ENCODE assay signal across 8 cellular contexts in the genomic region with DNA sequence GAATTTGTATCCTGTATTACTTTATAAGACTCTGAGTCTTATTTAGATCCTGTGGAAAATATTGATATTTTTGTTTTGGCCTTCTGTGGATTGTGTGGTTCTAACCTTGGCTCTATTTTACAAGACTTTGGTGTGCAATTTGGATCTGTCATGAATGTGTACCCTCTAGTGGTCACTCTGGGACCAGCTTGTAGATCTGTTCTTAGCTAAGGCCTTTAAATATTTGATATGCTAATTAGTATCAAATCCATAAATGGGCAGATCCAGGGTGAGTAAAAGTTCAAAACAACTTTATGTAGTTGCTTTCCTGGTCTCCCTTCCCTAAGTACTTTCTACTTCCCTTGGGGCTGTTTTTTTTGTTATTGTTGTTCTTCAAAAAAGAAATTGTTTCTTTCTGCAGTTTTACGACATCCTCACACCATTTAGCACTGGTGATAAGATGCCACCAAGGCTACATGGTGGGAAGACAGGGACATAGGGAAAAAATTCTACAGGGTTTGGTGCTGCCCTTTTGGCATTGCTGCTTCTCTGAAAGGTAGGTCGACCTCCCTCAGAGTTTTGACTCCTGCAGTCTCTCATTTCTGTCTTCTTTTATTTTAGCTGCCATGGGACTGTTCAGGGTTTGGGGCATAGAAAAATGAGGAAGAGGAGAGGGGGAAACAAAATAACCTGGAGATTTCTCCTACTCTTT.
DNase-seq lines count a peak whose midpoint lies in the region.

No MANE protein-coding gene starts in this region.

- no peaks in the 10 kb centered on the region for H3K36me3 ChIP-seq in mesenchymal stem cell (ENCODE audit: control insufficient read depth in 1 of 2, insufficient read depth in 2 of 2, low read depth in 1 of 2, low read length in 2 of 2)
- no peaks in the 10 kb centered on the region for H3K36me3 ChIP-seq in MG63

- H4K91ac ChIP-seq in mesenchymal stem cell (ENCODE audit: low read length): no peak overlapping the region

- H3K23ac ChIP-seq in mesenchymal stem cell (ENCODE audit: low read length in 2 of 2): no peak overlapping the region

- no peak overlapping the region for H2BK15ac ChIP-seq in mesenchymal stem cell (ENCODE audit: low read depth, poor library complexity, severe bottlenecking)

- H3K4ac ChIP-seq in mesenchymal stem cell (ENCODE audit: low read depth in 1 of 2, low read length in 2 of 2): no peak overlapping the region

- H3K9ac ChIP-seq in mesenchymal stem cell (ENCODE audit: low read length): no peak overlapping the region

- H3K79me1 ChIP-seq in mesenchymal stem cell (replicated peaks; ENCODE audit: low read length, poor library complexity, severe bottlenecking): peaks cover 2% of the 10 kb centered on the region

- no peaks in the 10 kb centered on the region for H3K9me3 Mint-ChIP-seq in activated T-cell treated with anti-CD3 and anti-CD28 coated beads, Interleukin-2, amount 50 U/mL, for 24 hours

- H3K27me3 ChIP-seq in mesenchymal stem cell (ENCODE audit: control insufficient read depth in 1 of 2, insufficient read depth in 1 of 2, low read length in 2 of 2) (no peaks in the 10 kb centered on the region), MG63 (no peaks in the 10 kb centered on the region)

- H3K27me3 Mint-ChIP-seq in activated T-cell treated with anti-CD3 and anti-CD28 coated beads, Interleukin-2, amount 50 U/mL, for 24 hours: no peaks in the 10 kb centered on the region

- no peak overlapping the region for H4K8ac ChIP-seq in mesenchymal stem cell (ENCODE audit: low read length)

- H3K4me1 ChIP-seq in mesenchymal stem cell (ENCODE audit: control insufficient read depth, insufficient read depth, low read depth, low read length): no peaks in the 10 kb centered on the region

- H3K4me3 Mint-ChIP-seq in activated T-cell treated with anti-CD3 and anti-CD28 coated beads, Interleukin-2, amount 50 U/mL, for 24 hours: no peak overlapping the region

- H3K36me3 Mint-ChIP-seq in activated T-cell treated with anti-CD3 and anti-CD28 coated beads, Interleukin-2, amount 50 U/mL, for 24 hours (ENCODE audit: low read depth): peaks cover 7% of the 10 kb centered on the region

- WGBS in mesenchymal stem cell: 80% methylated on average over 1 of the region's 2 CpGs

- no peak overlapping the region for H3K27ac Mint-ChIP-seq in activated T-cell treated with anti-CD3 and anti-CD28 coated beads, Interleukin-2, amount 50 U/mL, for 24 hours

- H3K9me3 ChIP-seq in mesenchymal stem cell (ENCODE audit: control insufficient read depth, low read length) (no peaks in the 10 kb centered on the region), MG63 (no peaks in the 10 kb centered on the region)

- H3K4me3 ChIP-seq in mesenchymal stem cell (ENCODE audit: insufficient read depth in 1 of 2, low read depth in 1 of 2, low read length in 2 of 2): no peak overlapping the region
- H3K4me3 ChIP-seq in MG63: no peak overlapping the region

- no peak overlapping the region for H3K14ac ChIP-seq in mesenchymal stem cell (ENCODE audit: low read length in 2 of 2)

- H3K27ac ChIP-seq in mesenchymal stem cell (ENCODE audit: low read length, poor library complexity, severe bottlenecking): no peak overlapping the region

- H2AK5ac ChIP-seq in mesenchymal stem cell (ENCODE audit: low read length, severe bottlenecking): no peak overlapping the region

- H2BK5ac ChIP-seq in mesenchymal stem cell (ENCODE audit: low read depth, low read length, poor library complexity, severe bottlenecking): peak overlapping the region; percentile 31

- H2AFZ ChIP-seq in mesenchymal stem cell (ENCODE audit: low read depth, low read length): no peak overlapping the region

- H2BK12ac ChIP-seq in mesenchymal stem cell (ENCODE audit: low read length in 2 of 2): no peak overlapping the region

- H3K4me1 Mint-ChIP-seq in activated T-cell treated with anti-CD3 and anti-CD28 coated beads, Interleukin-2, amount 50 U/mL, for 24 hours (ENCODE audit: low read depth): peaks cover 2% of the 10 kb centered on the region

- H3K18ac ChIP-seq in mesenchymal stem cell (ENCODE audit: low read depth in 1 of 2, low read length in 2 of 2): no peak overlapping the region

- no peak overlapping the region for H2BK120ac ChIP-seq in mesenchymal stem cell (ENCODE audit: low read depth, low read length)

- H3K4me2 ChIP-seq in mesenchymal stem cell (ENCODE audit: low read length, poor library complexity, severe bottlenecking): no peak overlapping the region

- DNase-seq in NCI-H2196 (lab: John Stamatoyannopoulos, UW; ENCODE audit: unreplicated experiment) (peak; percentile 11), NCI-H2196 treated with DMSO at 0.1 percent for 48 hours (lab: John Stamatoyannopoulos, UW; ENCODE audit: unreplicated experiment) (no peak), NCI-H2081 treated with DMSO at 0.1 percent for 48 hours (lab: John Stamatoyannopoulos, UW) (peak; percentile 5), dermis blood vessel endothelial cell (peak; percentile 73), mesenchymal stem cell (peak; percentile 50), MG63 (no peak)
- DNase-seq in activated T-cell treated with anti-CD3 and anti-CD28 coated beads, Interleukin-2, amount 50 U/mL, for 24 hours: no peak
- DNase-seq in activated T-cell treated with anti-CD3 and anti-CD28 coated beads, Interleukin-2, amount 50 U/mL, for 1 hour: no peak

Comparison
In these comparisons a context has a peak if more than half of its experiments do, and no peak if none do; other contexts are left out.
1. DNase-seq: peak in NCI-H2196 (single experiment), NCI-H2081 treated with DMSO at 0.1 percent for 48 hours (single experiment), dermis blood vessel endothelial cell (single experiment) and mesenchymal stem cell (single experiment); none in NCI-H2196 treated with DMSO at 0.1 percent for 48 hours (single experiment), activated T-cell treated with anti-CD3 and anti-CD28 coated beads, Interleukin-2, amount 50 U/mL, for 24 hours (single experiment), activated T-cell treated with anti-CD3 and anti-CD28 coated beads, Interleukin-2, amount 50 U/mL, for 1 hour (single experiment) and MG63 (single experiment).